Comparison of ENCODE assay signal across 16 cellular contexts in genomic region chr11:44972746-44973435, GRCh38. TPM values are rescaled to one million over a fixed set of nuclear protein-coding genes. Genes with fewer than 3 reads are reported as not detected.
DNase-seq lines count a peak whose midpoint lies in the region; ATAC-seq and TF ChIP-seq lines count a peak whose summit lies in the region.
"Had no signal": no experiment of that assay in that cellular context is flagged by ENCODE, and none has a peak within 500 bp of the region (broad histone marks: within the 10 kb centered on the region; RNA-seq: fewer than 3 reads in every experiment).

No MANE protein-coding gene starts in this region.

- H3K9me2 ChIP-seq in neural cell (ENCODE audit: insufficient read depth, low read length), result no peaks in the 10 kb centered on the region

- TF ChIP-seq CTCF in left ventricle myocardium inferior (IDR thresholded peaks at IDR 0.05; ENCODE audit: borderline replicate concordance), result no peak
- TF ChIP-seq CTCF in coronary artery (IDR thresholded peaks at IDR 0.05), result no peak
- TF ChIP-seq CTCF in neural cell (IDR thresholded peaks at IDR 0.05; ENCODE audit: poor library complexity, severe bottlenecking), result no peak

- H3K9me3 ChIP-seq in left ventricle myocardium inferior (replicated peaks) (no peaks in the 10 kb centered on the region), neural cell (ENCODE audit: low read length) (no peaks in the 10 kb centered on the region)

- peak; percentile 26 for DNase-seq in left cardiac atrium
- no peak for DNase-seq in left ventricle myocardium inferior
- no peak for DNase-seq in coronary artery (ENCODE audit: low spot score)
- DNase-seq in dermis blood vessel endothelial cell, result no peak
- DNase-seq in kidney glomerular epithelial cell (lab: John Stamatoyannopoulos, UW), result no peak
- DNase-seq in NCI-H510A (lab: John Stamatoyannopoulos, UW), result no peak
- DNase-seq: Calu3, DMS79, GDM1, KBM-7, NCI-H1048, NCI-H1694, PC-9 had no signal

- no peaks in the 10 kb centered on the region for H4K20me1 ChIP-seq in neural cell (ENCODE audit: insufficient read depth)

- peak overlapping the region; percentile 71 for H3K9ac ChIP-seq in neural cell (ENCODE audit: low read length)

- ATAC-seq in left cardiac atrium (peak; percentile 43 to 53), GM19351 (IDR thresholded peaks at IDR 0.05; ENCODE audit: unreplicated experiment) (no peak)

- H3K4me3 ChIP-seq in left ventricle myocardium inferior (no peak overlapping the region), coronary artery (peak overlapping the region; percentile 5), neural cell (ENCODE audit: low read length) (peak overlapping the region; percentile 30)
- H3K4me3 ChIP-seq: GM23338, PC-9 had no signal

- H3K27ac ChIP-seq in left ventricle myocardium inferior (replicated peaks) (no peak overlapping the region), coronary artery (no peak overlapping the region), neural cell (ENCODE audit: low read length) (peak overlapping the region; percentile 88)
- H3K27ac ChIP-seq: PC-9 had no signal

- H3F3A ChIP-seq in neural cell (ENCODE audit: insufficient read depth, low read length, poor library complexity, severe bottlenecking), result no peaks in the 10 kb centered on the region

- intact Hi-C loops in left cardiac atrium (cut with DNase I), result no loop called here
- intact Hi-C loops in left ventricle myocardium inferior (cut with micrococcal nuclease), result no loop called here

- TF ChIP-seq RAD21 in neural cell (conservative IDR thresholded peaks at IDR 0.05), result no peak

- peak overlapping the region; percentile 36 for H3K4me2 ChIP-seq in neural cell (ENCODE audit: low read length)
- H3K4me2 ChIP-seq: GM23338, PC-9 had no signal

- TF ChIP-seq EP300 in neural cell (conservative IDR thresholded peaks at IDR 0.05; ENCODE audit: poor library complexity, severe bottlenecking), result no peak

- no peaks in the 10 kb centered on the region for H3K79me2 ChIP-seq in neural cell (replicated peaks; ENCODE audit: insufficient read depth, low read length)

- peaks cover 25% of the 10 kb centered on the region for H3K4me1 ChIP-seq in left ventricle myocardium inferior

- H2AFZ ChIP-seq in neural cell (ENCODE audit: low read depth, low read length), result peak overlapping the region; percentile 56
- H2AFZ ChIP-seq: GM23338, PC-9 had no signal

- H3K36me3 ChIP-seq in left ventricle myocardium inferior (no peaks in the 10 kb centered on the region), neural cell (ENCODE audit: insufficient read depth, low read length) (no peaks in the 10 kb centered on the region)

- H3K27me3 ChIP-seq in left ventricle myocardium inferior (ENCODE audit: low read depth) (no peaks in the 10 kb centered on the region), neural cell (ENCODE audit: insufficient read depth, low read depth, low read length) (no peaks in the 10 kb centered on the region)

TF ChIP-seq in neural cell, 6 proteins besides CTCF, POLR2A, EP300 and RAD21:
- no peak for TF ChIP-seq MXI1 (conservative IDR thresholded peaks at IDR 0.05; ENCODE audit: poor library complexity, severe bottlenecking)
- TF ChIP-seq, protein P1, sequence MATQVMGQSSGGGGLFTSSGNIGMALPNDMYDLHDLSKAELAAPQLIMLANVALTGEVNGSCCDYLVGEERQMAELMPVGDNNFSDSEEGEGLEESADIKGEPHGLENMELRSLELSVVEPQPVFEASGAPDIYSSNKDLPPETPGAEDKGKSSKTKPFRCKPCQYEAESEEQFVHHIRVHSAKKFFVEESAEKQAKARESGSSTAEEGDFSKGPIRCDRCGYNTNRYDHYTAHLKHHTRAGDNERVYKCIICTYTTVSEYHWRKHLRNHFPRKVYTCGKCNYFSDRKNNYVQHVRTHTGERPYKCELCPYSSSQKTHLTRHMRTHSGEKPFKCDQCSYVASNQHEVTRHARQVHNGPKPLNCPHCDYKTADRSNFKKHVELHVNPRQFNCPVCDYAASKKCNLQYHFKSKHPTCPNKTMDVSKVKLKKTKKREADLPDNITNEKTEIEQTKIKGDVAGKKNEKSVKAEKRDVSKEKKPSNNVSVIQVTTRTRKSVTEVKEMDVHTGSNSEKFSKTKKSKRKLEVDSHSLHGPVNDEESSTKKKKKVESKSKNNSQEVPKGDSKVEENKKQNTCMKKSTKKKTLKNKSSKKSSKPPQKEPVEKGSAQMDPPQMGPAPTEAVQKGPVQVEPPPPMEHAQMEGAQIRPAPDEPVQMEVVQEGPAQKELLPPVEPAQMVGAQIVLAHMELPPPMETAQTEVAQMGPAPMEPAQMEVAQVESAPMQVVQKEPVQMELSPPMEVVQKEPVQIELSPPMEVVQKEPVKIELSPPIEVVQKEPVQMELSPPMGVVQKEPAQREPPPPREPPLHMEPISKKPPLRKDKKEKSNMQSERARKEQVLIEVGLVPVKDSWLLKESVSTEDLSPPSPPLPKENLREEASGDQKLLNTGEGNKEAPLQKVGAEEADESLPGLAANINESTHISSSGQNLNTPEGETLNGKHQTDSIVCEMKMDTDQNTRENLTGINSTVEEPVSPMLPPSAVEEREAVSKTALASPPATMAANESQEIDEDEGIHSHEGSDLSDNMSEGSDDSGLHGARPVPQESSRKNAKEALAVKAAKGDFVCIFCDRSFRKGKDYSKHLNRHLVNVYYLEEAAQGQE (IDR thresholded peaks at IDR 0.05; ENCODE audit: borderline replicate concordance), result no peak
- TF ChIP-seq TAF1 (IDR thresholded peaks at IDR 0.05; ENCODE audit: low read depth), result no peak
- no peak for TF ChIP-seq EZH2 (IDR thresholded peaks at IDR 0.05; ENCODE audit: borderline replicate concordance, insufficient read depth, low read length, poor library complexity, severe bottlenecking)
- TF ChIP-seq POLR2AphosphoS5 (IDR thresholded peaks at IDR 0.05), result no peak

RNA-seq across cellular contexts. Expression of gene TP53I11, which starts 22.2 kb away (rescaled TPM):
- 100 to 1,000 TPM in 1 of 2 donors, 10 to 100 TPM in 1; 96.4 to 115 TPM for total RNA-seq in left cardiac atrium
- 39.4 TPM for total RNA-seq in left ventricle myocardium inferior
- polyA plus RNA-seq in neural cell, result 30.0 and 31.4 TPM in 2 replicates
- polyA minus RNA-seq in neural cell, result 50.4 and 59.5 TPM in 2 replicates
- total RNA-seq in dermis blood vessel endothelial cell, result 31.0 and 47.1 TPM in 2 replicates
